Comparison of ENCODE assay signal across 8 cellular contexts in the genomic region with DNA sequence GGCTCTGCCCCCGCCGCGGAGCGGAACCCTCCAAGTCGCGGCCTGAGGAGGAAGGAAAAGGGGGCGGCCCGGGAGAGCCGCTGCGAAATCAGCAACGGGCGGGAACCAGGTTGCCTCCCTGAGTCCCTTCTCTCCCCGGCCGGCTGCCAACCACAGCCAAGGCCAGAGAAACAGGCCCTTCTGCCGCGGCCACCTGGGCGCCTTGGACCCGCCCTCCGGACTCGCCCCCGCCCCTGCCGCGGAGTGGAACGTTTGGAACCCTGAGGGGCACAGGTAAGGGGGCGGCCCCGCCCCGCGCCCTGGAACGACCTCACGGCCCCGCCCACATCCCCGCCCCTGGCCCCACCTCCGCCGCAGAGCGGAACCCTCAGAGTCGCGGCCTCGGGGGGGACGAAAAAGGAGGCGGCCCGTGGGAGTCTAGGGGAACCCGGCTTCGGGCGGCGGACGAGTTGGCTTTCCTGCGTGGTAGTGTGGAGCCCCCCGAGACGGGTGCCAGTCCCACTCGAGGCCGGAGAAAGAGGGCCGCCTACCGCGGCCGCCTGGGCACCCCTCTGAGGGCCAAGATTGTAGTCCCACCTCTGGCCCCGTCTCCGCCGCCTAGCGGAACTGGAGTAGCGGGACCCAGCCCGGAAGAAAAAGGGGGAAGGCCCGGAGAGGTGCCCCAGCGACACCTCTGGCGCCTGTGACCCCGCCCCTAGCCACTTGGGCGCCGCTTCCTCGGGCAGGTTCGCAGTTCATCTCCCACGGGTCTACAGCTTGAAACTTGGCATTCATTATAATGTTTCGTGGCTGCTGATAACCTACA. TPM values are rescaled to one million over a fixed set of nuclear protein-coding genes. Genes with fewer than 3 reads are reported as not detected.
DNase-seq lines count a peak whose midpoint lies in the region; ATAC-seq and TF ChIP-seq lines count a peak whose summit lies in the region.

No MANE protein-coding gene starts in this region.

- H3T11ph ChIP-seq in H9 (ENCODE audit: low read length), result no peak overlapping the region

- H3K4me3 Mint-ChIP-seq in H9 (peak overlapping the region; percentile 79 to 83), neural crest cell (peak overlapping the region; percentile 86)

- H3K9ac ChIP-seq in H9 (ENCODE audit: extremely low read depth, insufficient read length, low read length), result peak overlapping the region; percentile 76

- DNase-seq in GDM1 (lab: John Stamatoyannopoulos, UW) (peak; percentile 71), H9 (peak; percentile 82), M059J (ENCODE audit: low read depth) (peak; percentile 80), RWPE2 (ENCODE audit: low spot score) (peak; percentile 76), fibroblast of the conjunctiva (ENCODE audit: low read depth) (peak; percentile 31), neural crest cell (ENCODE audit: low read depth, low spot score) (peak; percentile 58), stromal cell of bone marrow (ENCODE audit: low read depth) (peak; percentile 53)
- peak; percentile 93 for DNase-seq in activated effector memory CD4-positive, alpha-beta T cell treated with anti-CD3 and anti-CD28 coated beads, Interleukin-2, amount 50 U/mL, for 16 hours

- peak; percentile 43; the same call in 2 of the 3 replicates for TF ChIP-seq CTCF in H9 (conservative IDR thresholded peaks at IDR 0.05)
- peak; percentile 24 for TF ChIP-seq CTCF in RWPE2 (IDR thresholded peaks at IDR 0.05; ENCODE audit: poor library complexity, severe bottlenecking)
- peak; percentile 56 for TF ChIP-seq CTCF in neural crest cell (conservative IDR thresholded peaks at IDR 0.05)

- H3K27me3 ChIP-seq in H9 (ENCODE audit: insufficient read depth, low read length) (no peaks in the 10 kb centered on the region), RWPE2 (ENCODE audit: insufficient read depth, poor library complexity, severe bottlenecking) (no peaks in the 10 kb centered on the region)

- H3K79me2 ChIP-seq in H9 (ENCODE audit: insufficient read depth, low read length), result no peaks in the 10 kb centered on the region; the same call in 1 of the 2 replicates

- no peak overlapping the region for H3K56ac ChIP-seq in H9 (ENCODE audit: insufficient read length, low read depth, low read length)

- no peak overlapping the region for H2BK15ac ChIP-seq in H9 (ENCODE audit: low read depth, low read length)

- H3K4me1 ChIP-seq in H9 (ENCODE audit: insufficient read depth, low read length), result no peaks in the 10 kb centered on the region
- no peaks in the 10 kb centered on the region for H3K4me1 ChIP-seq in RWPE2 (ENCODE audit: insufficient read depth, poor library complexity, severe bottlenecking)

- H2BK5ac ChIP-seq in H9 (ENCODE audit: insufficient read length, low read length), result no peak overlapping the region

- no peak overlapping the region for H2AFZ ChIP-seq in H9 (ENCODE audit: low read length)

- H2BK12ac ChIP-seq in H9 (ENCODE audit: insufficient read length, low read depth, low read length), result no peak overlapping the region

- H3K4me2 ChIP-seq in H9 (ENCODE audit: insufficient read depth, insufficient read length, low read length), result peak overlapping the region; percentile 96

- peaks cover 53% of the 10 kb centered on the region in 2 experiments for H3K9me3 Mint-ChIP-seq in H9
- no peaks in the 10 kb centered on the region for H3K9me3 Mint-ChIP-seq in neural crest cell

- peaks cover 19% of the 10 kb centered on the region for H3K9me3 ChIP-seq in H9 (ENCODE audit: control insufficient read depth, low read depth, low read length)
- no peaks in the 10 kb centered on the region for H3K9me3 ChIP-seq in RWPE2 (ENCODE audit: severe bottlenecking)

- peaks cover 2% of the 10 kb centered on the region for H3K79me1 ChIP-seq in H9 (ENCODE audit: insufficient read depth, low read depth, low read length, poor library complexity, severe bottlenecking)

- H3K14ac ChIP-seq in H9 (ENCODE audit: insufficient read depth, low read length), result peak overlapping the region; percentile 88; the same call in 1 of the 2 replicates

- H3K23ac ChIP-seq in H9 (ENCODE audit: insufficient read length, low read depth, low read length), result no peak overlapping the region

- peak; percentile 82 for ATAC-seq in RWPE2 (ENCODE audit: low read depth)

- no peak overlapping the region for H4K91ac ChIP-seq in H9 (ENCODE audit: insufficient read length, low read depth, low read length)

- H3K4ac ChIP-seq in H9 (ENCODE audit: low read depth, low read length), result no peak overlapping the region

- H2BK20ac ChIP-seq in H9 (ENCODE audit: low read depth, low read length, poor library complexity, severe bottlenecking), result no peak overlapping the region

- no peak overlapping the region for H4K8ac ChIP-seq in H9 (replicated peaks; ENCODE audit: insufficient read length, low read depth, low read length)

- H3K27me3 Mint-ChIP-seq in H9 (ENCODE audit: low read depth) (no peaks in the 10 kb centered on the region), neural crest cell (ENCODE audit: low read depth) (no peaks in the 10 kb centered on the region)

- H3K4me3 ChIP-seq in RWPE2 (ENCODE audit: severe bottlenecking), result peak overlapping the region; percentile 65

- H3K36me3 ChIP-seq in RWPE2 (ENCODE audit: low read depth), result peaks cover 4% of the 10 kb centered on the region; the same call in 1 of the 2 replicates

- H3K27ac ChIP-seq in H9 (ENCODE audit: insufficient read length, low read depth, low read length) (peak overlapping the region; percentile 26), RWPE2 (ENCODE audit: poor library complexity, severe bottlenecking) (peak overlapping the region; percentile 75)

- no peak overlapping the region for H2AK5ac ChIP-seq in H9 (ENCODE audit: insufficient read length, low read length)

- H2BK120ac ChIP-seq in H9 (ENCODE audit: low read depth, low read length, poor library complexity, severe bottlenecking), result no peak overlapping the region

- no peak overlapping the region for H4K5ac ChIP-seq in H9 (ENCODE audit: insufficient read length, low read depth, low read length)

- no peaks in the 10 kb centered on the region for H4K20me1 ChIP-seq in H9 (ENCODE audit: control insufficient read depth, insufficient read depth, insufficient read length)

- WGBS in H9 (ENCODE audit: extremely low coverage, insufficient read length, low lambda C conversion rate), result no CpG with 5 or more reads among the region's 71 CpGs

- peaks cover 0 to 4% (median 0%) of the 10 kb centered on the region in 3 experiments; a peak in 4 of 7 replicates for H3K36me3 Mint-ChIP-seq in H9 (ENCODE audit: insufficient read depth in 1 of 3, low read depth in 3 of 3)
- H3K36me3 Mint-ChIP-seq in neural crest cell (ENCODE audit: low read depth), result no peaks in the 10 kb centered on the region

- H3K18ac ChIP-seq in H9 (ENCODE audit: insufficient read length, low read depth, low read length), result no peak overlapping the region

- H3K4me1 Mint-ChIP-seq in H9 (peaks cover 0 to 4% of the 10 kb centered on the region in 2 experiments; a peak in 1 of 4 replicates), neural crest cell (peaks cover 5% of the 10 kb centered on the region)

- H3K27ac Mint-ChIP-seq in H9, result peak overlapping the region in 1 of 3 experiments; percentile 59; a peak in 1 of 7 replicates
- peak overlapping the region; percentile 27 for H3K27ac Mint-ChIP-seq in neural crest cell (ENCODE audit: unreplicated experiment)

- peaks cover 3% of the 10 kb centered on the region for H3K23me2 ChIP-seq in H9 (ENCODE audit: insufficient read length, low read depth, low read length, poor library complexity, severe bottlenecking)

RNA-seq across cellular contexts. Expression of a gene that starts 0.7 kb away (rescaled TPM):
- total RNA-seq in H9 (2021) (22.0 and 24.2 TPM in 2 replicates), neural crest cell (24.7 and 28.0 TPM in 2 replicates)
- 3.1 and 8.3 TPM in 2 replicates for total RNA-seq in M059J (2014; rRNA removed; shearing (Covaris generic))

Comparison
In these comparisons a context has a peak if more than half of its experiments do, and no peak if none do; other contexts are left out.
1. Peak in every context shown above with its lines: DNase-seq, ATAC-seq, H3K4me3 ChIP-seq and H3K27ac ChIP-seq.
2. DNase-seq: peak in every context shown above with its lines; median percentile 93 in activated effector memory CD4-positive, alpha-beta T cell treated with anti-CD3 and anti-CD28 coated beads, Interleukin-2, amount 50 U/mL, for 16 hours; 82 in H9; 80 in M059J; 76 in RWPE2; 71 in GDM1; 58 in neural crest cell; 53 in stromal cell of bone marrow; 31 in fibroblast of the conjunctiva.